Comparison of ENCODE assay signal across 21 cellular contexts in genomic region chr17:72811976-72812687, GRCh38.
A peak's percentile ranks its signal among the peaks of the same experiment; 100 is the strongest.
DNase-seq lines count a peak whose midpoint lies in the region; ATAC-seq, FAIRE-seq and TF ChIP-seq lines count a peak whose summit lies in the region.
"Had no signal": no experiment of that assay in that cellular context is flagged by ENCODE, and none has a peak within 500 bp of the region (broad histone marks: within the 10 kb centered on the region; RNA-seq: fewer than 3 reads in every experiment).

No MANE protein-coding gene starts in this region.

- peaks cover 5% of the 10 kb centered on the region for H3K4me1 Mint-ChIP-seq in nephron
- H3K4me1 Mint-ChIP-seq in stimulated activated memory B cell treated with anti-CD40 and anti-IgM and Interleukin-4, amounts not matched to agents 10 μg/mL and 1 μg/mL and 100 μg/mL, for 72 hours = no peaks in the 10 kb centered on the region

- ATAC-seq in HepG2 (no peak), right lobe of liver (no peak), GM21447 (IDR thresholded peaks at IDR 0.05; ENCODE audit: unreplicated experiment) (no peak)
- ATAC-seq in stimulated activated memory B cell treated with anti-CD40 and anti-IgM and Interleukin-4, amounts not matched to agents 10 μg/mL and 1 μg/mL and 100 μg/mL, for 72 hours = no peak
- ATAC-seq: CD8-positive, alpha-beta T cell; Panc1 had no signal

- TF ChIP-seq RAD21 in HepG2 (CRISPR knock-in tag; IDR thresholded peaks at IDR 0.05) = no peak

- H3K27me3 ChIP-seq in HepG2 (ENCODE audit: control insufficient read depth in 1 of 2, insufficient read depth in 2 of 2, low read length in 2 of 2) = no peaks in the 10 kb centered on the region
- no peaks in the 10 kb centered on the region for H3K27me3 ChIP-seq in right lobe of liver

- peaks cover 18% of the 10 kb centered on the region for H3K9me3 Mint-ChIP-seq in nephron
- peaks cover 9% of the 10 kb centered on the region for H3K9me3 Mint-ChIP-seq in stimulated activated memory B cell treated with anti-CD40 and anti-IgM and Interleukin-4, amounts not matched to agents 10 μg/mL and 1 μg/mL and 100 μg/mL, for 72 hours

- intact Hi-C loops in HepG2 (cut with micrococcal nuclease; ENCODE audit: unreplicated experiment) (no loop called here), right lobe of liver (cut with DNase I) (no loop called here)

- no peak overlapping the region for H2AFZ ChIP-seq in HepG2 (ENCODE audit: low read length)

- in situ Hi-C loops in HepG2 (cut with HindIII; ENCODE audit: extremely low pct_ligation_motif_present, low pct_unique_long_range_greater_than_20kb) = no loop called here

- H3K27me3 Mint-ChIP-seq in nephron (ENCODE audit: low read depth) = no peaks in the 10 kb centered on the region
- no peaks in the 10 kb centered on the region for H3K27me3 Mint-ChIP-seq in stimulated activated memory B cell treated with anti-CD40 and anti-IgM and Interleukin-4, amounts not matched to agents 10 μg/mL and 1 μg/mL and 100 μg/mL, for 72 hours
- H3K27me3 Mint-ChIP-seq: IgD-negative memory B cell had no signal

- 95% methylated on average over 3 of the region's 3 CpGs for WGBS in HepG2 (ENCODE audit: low lambda C conversion rate)
- WGBS in right lobe of liver (ENCODE audit: insufficient coverage, low coverage, low lambda C conversion rate, missing lambda C conversion rate) = 90% methylated on average over 3 of the region's 3 CpGs

- DNase-seq in HepG2 (ENCODE audit: low spot score) (no peak), right lobe of liver (no peak), choroid plexus epithelial cell (ENCODE audit: low read depth) (peak; percentile 35), NAMALWA (ENCODE audit: low spot score) (no peak)
- DNase-seq: C1 segment of cervical spinal cord; CD8-positive, alpha-beta T cell; DND-41; Karpas-422; NCI-H1105 treated with DMSO at 0.1 percent for 48 hours; NCI-H2029 treated with DMSO at 0.1 percent for 48 hours; NCI-H510A treated with DMSO at 0.1 percent for 48 hours; NCI-H748 treated with DMSO at 0.1 percent for 48 hours; SIG-M5; SK-N-SH had no signal

- BruUV-seq in HepG2 (replicated peaks; lab: Mats Ljungman, UMichigan) = no TSS peak

- H3K36me3 ChIP-seq in HepG2 (replicated peaks in 1 of 2; ENCODE audit: control insufficient read depth in 1 of 2, insufficient read depth in 2 of 2, low read length in 2 of 2) (peaks cover 0 to 3% of the 10 kb centered on the region in 2 experiments; a peak in 1 of 5 replicates), right lobe of liver (no peaks in the 10 kb centered on the region)

- no peak overlapping the region for H3K4me2 ChIP-seq in HepG2 (ENCODE audit: low read depth, low read length)
- H3K4me2 ChIP-seq: SK-N-SH had no signal

- TF ChIP-seq CTCF in HepG2 (CRISPR knock-in tag; IDR thresholded peaks at IDR 0.05) (no peak), right lobe of liver (IDR thresholded peaks at IDR 0.05) (no peak), choroid plexus epithelial cell (conservative IDR thresholded peaks at IDR 0.05; ENCODE audit: low read depth, low read length) (no peak), nephron (IDR thresholded peaks at IDR 0.05; ENCODE audit: unreplicated experiment in 3 of 3) (no peak)

- CTCF ChIA-PET in HepG2 (lab: Yijun Ruan, JAX; ENCODE audit: low intra/inter-chr PET ratio, low total read pairs) = no interaction called here

- no peaks in the 10 kb centered on the region for H4K20me1 ChIP-seq in HepG2 (ENCODE audit: insufficient read depth, low read length)

- H3K4me3 Mint-ChIP-seq in nephron = no peak overlapping the region
- no peak overlapping the region for H3K4me3 Mint-ChIP-seq in stimulated activated memory B cell treated with anti-CD40 and anti-IgM and Interleukin-4, amounts not matched to agents 10 μg/mL and 1 μg/mL and 100 μg/mL, for 72 hours
- H3K4me3 Mint-ChIP-seq: CD8-positive, alpha-beta T cell; IgD-negative memory B cell had no signal

- TF ChIP-seq POLR2A in HepG2 (IDR thresholded peaks at IDR 0.05; ENCODE audit: insufficient read depth in 1 of 2, low read depth in 2 of 2, low read length in 2 of 2) (no peak), right lobe of liver (IDR thresholded peaks at IDR 0.05) (no peak)

- H3K9ac ChIP-seq in HepG2 (ENCODE audit: insufficient read depth, low read depth, low read length) = no peak overlapping the region
- H3K9ac ChIP-seq: SK-N-SH had no signal

- H3K27ac Mint-ChIP-seq in nephron = peak overlapping the region in 2 of 3 experiments; percentile 2 to 28
- H3K27ac Mint-ChIP-seq in stimulated activated memory B cell treated with anti-CD40 and anti-IgM and Interleukin-4, amounts not matched to agents 10 μg/mL and 1 μg/mL and 100 μg/mL, for 72 hours = no peak overlapping the region
- H3K27ac Mint-ChIP-seq: CD8-positive, alpha-beta T cell; IgD-negative memory B cell had no signal

- H3K9me3 ChIP-seq in HepG2 (ENCODE audit: low read length) (no peaks in the 10 kb centered on the region), right lobe of liver (no peaks in the 10 kb centered on the region)
- H3K9me3 ChIP-seq: SK-N-SH had no signal

- no peak overlapping the region for H3K27ac ChIP-seq in HepG2 (ENCODE audit: extremely low read length, insufficient read depth, low read length)
- H3K27ac ChIP-seq in right lobe of liver = no peak overlapping the region

- POLR2A ChIA-PET in HepG2 (lab: Yijun Ruan, JAX) = no interaction called here

- no peaks in the 10 kb centered on the region for H3K4me1 ChIP-seq in HepG2 (ENCODE audit: insufficient read depth, low read length)
- H3K4me1 ChIP-seq in right lobe of liver = no peaks in the 10 kb centered on the region

- TF ChIP-seq EP300 in HepG2 (IDR thresholded peaks at IDR 0.05; ENCODE audit: low read depth in 2 of 2, low read length in 2 of 2) (no peak), HepG2 (CRISPR knock-in tag; IDR thresholded peaks at IDR 0.05; ENCODE audit: borderline replicate concordance) (no peak)

- H3K36me3 Mint-ChIP-seq in nephron (ENCODE audit: low read depth) = peaks cover 22% of the 10 kb centered on the region
- H3K36me3 Mint-ChIP-seq in stimulated activated memory B cell treated with anti-CD40 and anti-IgM and Interleukin-4, amounts not matched to agents 10 μg/mL and 1 μg/mL and 100 μg/mL, for 72 hours = peaks cover 75% of the 10 kb centered on the region

- no peaks in the 10 kb centered on the region for H3K79me2 ChIP-seq in HepG2 (ENCODE audit: insufficient read depth, low read length)

- peak; percentile 30 for FAIRE-seq in HepG2 (lab: Jason Lieb, UNC)
- FAIRE-seq: GM12892, H1 had no signal

- no peak overlapping the region for H3K4me3 ChIP-seq in HepG2 (replicated peaks in 1 of 3; ENCODE audit: insufficient read depth in 1 of 3, low read depth in 2 of 3, low read length in 3 of 3)
- H3K4me3 ChIP-seq in right lobe of liver = no peak overlapping the region
- no peak overlapping the region for H3K4me3 ChIP-seq in choroid plexus epithelial cell (ENCODE audit: low read depth, low read length)

TF ChIP-seq in HepG2, 621 proteins besides CTCF, POLR2A, EP300 and RAD21:
- no peak for TF ChIP-seq MBNL3 (CRISPR knock-in tag; conservative IDR thresholded peaks at IDR 0.05)
- TF ChIP-seq, protein P1, sequence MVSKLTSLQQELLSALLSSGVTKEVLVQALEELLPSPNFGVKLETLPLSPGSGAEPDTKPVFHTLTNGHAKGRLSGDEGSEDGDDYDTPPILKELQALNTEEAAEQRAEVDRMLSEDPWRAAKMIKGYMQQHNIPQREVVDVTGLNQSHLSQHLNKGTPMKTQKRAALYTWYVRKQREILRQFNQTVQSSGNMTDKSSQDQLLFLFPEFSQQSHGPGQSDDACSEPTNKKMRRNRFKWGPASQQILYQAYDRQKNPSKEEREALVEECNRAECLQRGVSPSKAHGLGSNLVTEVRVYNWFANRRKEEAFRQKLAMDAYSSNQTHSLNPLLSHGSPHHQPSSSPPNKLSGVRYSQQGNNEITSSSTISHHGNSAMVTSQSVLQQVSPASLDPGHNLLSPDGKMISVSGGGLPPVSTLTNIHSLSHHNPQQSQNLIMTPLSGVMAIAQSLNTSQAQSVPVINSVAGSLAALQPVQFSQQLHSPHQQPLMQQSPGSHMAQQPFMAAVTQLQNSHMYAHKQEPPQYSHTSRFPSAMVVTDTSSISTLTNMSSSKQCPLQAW (CRISPR knock-in tag; IDR thresholded peaks at IDR 0.05) = no peak
- no peak for TF ChIP-seq ZNF574 (CRISPR knock-in tag; IDR thresholded peaks at IDR 0.05)
- TF ChIP-seq, protein P2, sequence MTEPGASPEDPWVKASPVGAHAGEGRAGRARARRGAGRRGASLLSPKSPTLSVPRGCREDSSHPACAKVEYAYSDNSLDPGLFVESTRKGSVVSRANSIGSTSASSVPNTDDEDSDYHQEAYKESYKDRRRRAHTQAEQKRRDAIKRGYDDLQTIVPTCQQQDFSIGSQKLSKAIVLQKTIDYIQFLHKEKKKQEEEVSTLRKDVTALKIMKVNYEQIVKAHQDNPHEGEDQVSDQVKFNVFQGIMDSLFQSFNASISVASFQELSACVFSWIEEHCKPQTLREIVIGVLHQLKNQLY (CRISPR knock-in tag; IDR thresholded peaks at IDR 0.05) = no peak
- no peak for TF ChIP-seq TMF1 (CRISPR knock-in tag; IDR thresholded peaks at IDR 0.05; ENCODE audit: low read depth)
- no peak for TF ChIP-seq ZNF577 (CRISPR knock-in tag; IDR thresholded peaks at IDR 0.05; ENCODE audit: borderline replicate concordance, low read depth)
- TF ChIP-seq SETDB1 (CRISPR knock-in tag; IDR thresholded peaks at IDR 0.05; ENCODE audit: borderline replicate concordance) = no peak
